In genomic region chr7:17477182-17477581, GRCh38 we compare ENCODE assay signal across 29 cellular contexts.
"Had no signal": no experiment of that assay in that cellular context is flagged by ENCODE, and none has a peak within 500 bp of the region (broad histone marks: within the 10 kb centered on the region; RNA-seq: fewer than 3 reads in every experiment).

No MANE protein-coding gene starts in this region.

- H3K4me3 ChIP-seq: adrenal gland, breast epithelium, cardiac muscle cell, colonic mucosa, esophagus squamous epithelium, gastroesophageal sphincter, heart right ventricle had no signal

- H3K4me1 ChIP-seq: adrenal gland, breast epithelium, colonic mucosa, gastroesophageal sphincter, heart right ventricle had no signal

- DNase-seq: activated CD4-positive, alpha-beta memory T cell treated with anti-CD3 and anti-CD28 coated beads for 36 hours; activated CD4-positive, alpha-beta T cell treated with anti-CD3 and anti-CD28 coated beads for 36 hours; activated CD4-positive, alpha-beta T cell treated with anti-CD3 and anti-CD28 coated beads, Interleukin-2, amount 10 ng/mL, durations not matched to agents 24 days and 14 days; activated CD4-positive, CD25-positive, alpha-beta regulatory T cell; activated CD4-positive, CD25-positive, alpha-beta regulatory T cell treated with anti-CD3 and anti-CD28 coated beads, Interleukin-2, amount 50 U/mL, for 72 hours; activated CD8-positive, alpha-beta memory T cell treated with anti-CD3 and anti-CD28 coated beads, Interleukin-2, amount 10 ng/mL, durations not matched to agents 7 days and 5 days; activated CD8-positive, alpha-beta memory T cell treated with anti-CD3 and anti-CD28 coated beads, Interleukin-2, amount 50 U/mL, for 4 hours; activated CD8-positive, alpha-beta T cell treated with anti-CD3 and anti-CD28 coated beads, Interleukin-2, amount 10 ng/mL, durations not matched to agents 7 days and 5 days; activated effector memory CD4-positive, alpha-beta T cell treated with anti-CD3 and anti-CD28 coated beads, Interleukin-2, amount 50 U/mL, for 16 hours; activated naive CD4-positive, alpha-beta T cell treated with anti-CD3 and anti-CD28 coated beads for 36 hours; activated naive CD8-positive, alpha-beta T cell treated with anti-CD3 and anti-CD28 coated beads for 36 hours; activated naive CD8-positive, alpha-beta T cell treated with anti-CD3 and anti-CD28 coated beads, Interleukin-2, amount 50 U/mL, for 24 hours; activated T-cell treated with anti-CD3 and anti-CD28 coated beads, Interleukin-2, amount 50 U/mL, for 1 hour; activated T-cell treated with anti-CD3 and anti-CD28 coated beads, Interleukin-2, amount 50 U/mL, for 48 hours; adrenal gland; amygdala; aorta; central memory CD4-positive, alpha-beta T cell; cerebellar nuclear complex; colonic mucosa; effector CD8-positive, alpha-beta T cell; esophagus squamous epithelium; foreskin melanocyte; heart right ventricle; T-helper 17 cell had no signal

- ATAC-seq: activated CD4-positive, alpha-beta T cell treated with anti-CD3 and anti-CD28 coated beads for 36 hours; activated CD8-positive, alpha-beta memory T cell treated with anti-CD3 and anti-CD28 coated beads, Interleukin-2, amount 10 ng/mL, durations not matched to agents 7 days and 5 days; activated CD8-positive, alpha-beta T cell treated with anti-CD3 and anti-CD28 coated beads, Interleukin-2, amount 10 ng/mL, durations not matched to agents 7 days and 5 days; activated naive CD8-positive, alpha-beta T cell treated with anti-CD3 and anti-CD28 coated beads, Interleukin-2, amount 50 U/mL, for 24 hours; gastroesophageal sphincter; heart right ventricle; T-helper 17 cell had no signal

- H3K27ac ChIP-seq: adrenal gland, breast epithelium, cardiac muscle cell, colonic mucosa, epithelial cell of prostate, esophagus squamous epithelium, gastroesophageal sphincter, heart right ventricle had no signal

- H3K36me3 ChIP-seq: adrenal gland, breast epithelium, cardiac muscle cell, colonic mucosa, esophagus squamous epithelium, gastroesophageal sphincter, heart right ventricle had no signal

- H3K27me3 ChIP-seq: adrenal gland, breast epithelium, cardiac muscle cell, colonic mucosa, gastroesophageal sphincter, heart right ventricle had no signal

- H3K9me3 ChIP-seq: adrenal gland, breast epithelium, colonic mucosa, esophagus squamous epithelium, gastroesophageal sphincter, heart right ventricle had no signal
